ENCODE assay signal across 8 cellular contexts in genomic region chr12:48795550-48796455, GRCh38. TPM values are rescaled to one million over a fixed set of nuclear protein-coding genes. Genes with fewer than 3 reads are reported as not detected.
DNase-seq lines count a peak whose midpoint lies in the region; ATAC-seq and TF ChIP-seq lines count a peak whose summit lies in the region.

No MANE protein-coding gene starts in this region.

- H3K27me3 Mint-ChIP-seq in activated CD4-positive, alpha-beta T cell treated with anti-CD3 and anti-CD28 coated beads, Interleukin-2, amount 10 ng/mL, durations not matched to agents 7 days and 5 days, result peaks cover 9% of the 10 kb centered on the region

- peaks cover 5% of the 10 kb centered on the region for H3K27me3 ChIP-seq in lower lobe of right lung (ENCODE audit: low read depth)

- peak; percentile 60 for ATAC-seq in HG02763 (IDR thresholded peaks at IDR 0.05; ENCODE audit: unreplicated experiment)
- peak; percentile 94 to 96 for ATAC-seq in lower lobe of right lung
- ATAC-seq in HG03108 (IDR thresholded peaks at IDR 0.05; ENCODE audit: unreplicated experiment), result no peak

- CTCF ChIA-PET in activated CD4-positive, alpha-beta T cell treated with anti-CD3 and anti-CD28 coated beads, Interleukin-2, amount 10 ng/mL, durations not matched to agents 7 days and 5 days (lab: Charles Lee), result interaction anchor here (0.6 to 5.8 kb wide), 19 partner anchors 8 to 516 kb away, joined by 3 to 41 read pairs (median 4); no protein-coding TSS in a partner anchor

- peak; percentile 94 for TF ChIP-seq CTCF in lower lobe of right lung (IDR thresholded peaks at IDR 0.05)

- H3K4me3 Mint-ChIP-seq in activated CD4-positive, alpha-beta T cell treated with anti-CD3 and anti-CD28 coated beads, Interleukin-2, amount 10 ng/mL, durations not matched to agents 7 days and 5 days, result no peak overlapping the region

- H3K36me3 ChIP-seq in lower lobe of right lung, result no peaks in the 10 kb centered on the region

- H3K9me3 Mint-ChIP-seq in activated CD4-positive, alpha-beta T cell treated with anti-CD3 and anti-CD28 coated beads, Interleukin-2, amount 10 ng/mL, durations not matched to agents 7 days and 5 days, result no peaks in the 10 kb centered on the region

- no peaks in the 10 kb centered on the region for H3K9me3 ChIP-seq in lower lobe of right lung

- no peak overlapping the region for H3K4me3 ChIP-seq in lower lobe of right lung

- intact Hi-C loops in lower lobe of right lung (cut with DNase I), result loop anchor here (5.0 kb wide), 1 partner anchor 44 kb away; no protein-coding TSS in a partner anchor

- no peaks in the 10 kb centered on the region for H3K36me3 Mint-ChIP-seq in activated CD4-positive, alpha-beta T cell treated with anti-CD3 and anti-CD28 coated beads, Interleukin-2, amount 10 ng/mL, durations not matched to agents 7 days and 5 days (ENCODE audit: low read depth)

- H3K27ac ChIP-seq in lower lobe of right lung, result no peak overlapping the region

- POLR2A ChIA-PET in activated CD4-positive, alpha-beta T cell treated with anti-CD3 and anti-CD28 coated beads, Interleukin-2, amount 10 ng/mL, durations not matched to agents 7 days and 5 days (lab: Charles Lee), result no interaction called here

- H3K4me1 Mint-ChIP-seq in activated CD4-positive, alpha-beta T cell treated with anti-CD3 and anti-CD28 coated beads, Interleukin-2, amount 10 ng/mL, durations not matched to agents 7 days and 5 days, result peaks cover 5% of the 10 kb centered on the region

- peaks cover 10% of the 10 kb centered on the region for H3K4me1 ChIP-seq in lower lobe of right lung

- no peak overlapping the region for H3K27ac Mint-ChIP-seq in activated CD4-positive, alpha-beta T cell treated with anti-CD3 and anti-CD28 coated beads, Interleukin-2, amount 10 ng/mL, durations not matched to agents 7 days and 5 days

- DNase-seq in COR-L47 (lab: John Stamatoyannopoulos, UW) (peak; percentile 43), NCI-H510A treated with DMSO at 0.1 percent for 48 hours (lab: John Stamatoyannopoulos, UW) (peak; percentile 93), lower lobe of right lung (no peak)
- peak; percentile 60 for DNase-seq in activated CD4-positive, alpha-beta T cell treated with anti-CD3 and anti-CD28 coated beads, Interleukin-2, amount 10 ng/mL, durations not matched to agents 7 days and 5 days
- peak; percentile 35 for DNase-seq in effector CD4-positive, alpha-beta T cell
- DNase-seq in stimulated activated CD8-positive, alpha-beta memory T cell treated with anti-CD3 and anti-CD28 coated beads, Interleukin-4, amount 100 ng/mL, for 48 hours, result peak; percentile 77

RNA-seq across cellular contexts. Expression of gene ADCY6, which starts 6.9 kb away (rescaled TPM):
- not detected for total RNA-seq in activated CD4-positive, alpha-beta T cell treated with anti-CD3 and anti-CD28 coated beads, Interleukin-2, amount 10 ng/mL, durations not matched to agents 7 days and 5 days
- 42.7 TPM for total RNA-seq in lower lobe of right lung

RNA-seq across cellular contexts. Expression of gene CACNB3, which starts 22.5 kb away (rescaled TPM):
- total RNA-seq in activated CD4-positive, alpha-beta T cell treated with anti-CD3 and anti-CD28 coated beads, Interleukin-2, amount 10 ng/mL, durations not matched to agents 7 days and 5 days, result 10 to 100 TPM; 14.9 to 19.9 TPM
- 23.5 TPM for total RNA-seq in lower lobe of right lung

RNA-seq across cellular contexts. Expression of gene DDX23, which starts 56.2 kb away (rescaled TPM):
- total RNA-seq in activated CD4-positive, alpha-beta T cell treated with anti-CD3 and anti-CD28 coated beads, Interleukin-2, amount 10 ng/mL, durations not matched to agents 7 days and 5 days, result 100 to 1,000 TPM; 143 to 144 TPM
- 76.8 TPM for total RNA-seq in lower lobe of right lung

Comparison
In these comparisons a context has a peak if more than half of its experiments do, and no peak if none do; other contexts are left out.
1. RNA of gene ADCY6, which starts 6.9 kb away (total RNA-seq): 42.7 TPM in lower lobe of right lung (single experiment); not detected in activated CD4-positive, alpha-beta T cell treated with anti-CD3 and anti-CD28 coated beads, Interleukin-2, amount 10 ng/mL, durations not matched to agents 7 days and 5 days; every median in the first group is over 10 times any median in the second.